20 cellular contexts compared by ENCODE assay signal in the genomic region with DNA sequence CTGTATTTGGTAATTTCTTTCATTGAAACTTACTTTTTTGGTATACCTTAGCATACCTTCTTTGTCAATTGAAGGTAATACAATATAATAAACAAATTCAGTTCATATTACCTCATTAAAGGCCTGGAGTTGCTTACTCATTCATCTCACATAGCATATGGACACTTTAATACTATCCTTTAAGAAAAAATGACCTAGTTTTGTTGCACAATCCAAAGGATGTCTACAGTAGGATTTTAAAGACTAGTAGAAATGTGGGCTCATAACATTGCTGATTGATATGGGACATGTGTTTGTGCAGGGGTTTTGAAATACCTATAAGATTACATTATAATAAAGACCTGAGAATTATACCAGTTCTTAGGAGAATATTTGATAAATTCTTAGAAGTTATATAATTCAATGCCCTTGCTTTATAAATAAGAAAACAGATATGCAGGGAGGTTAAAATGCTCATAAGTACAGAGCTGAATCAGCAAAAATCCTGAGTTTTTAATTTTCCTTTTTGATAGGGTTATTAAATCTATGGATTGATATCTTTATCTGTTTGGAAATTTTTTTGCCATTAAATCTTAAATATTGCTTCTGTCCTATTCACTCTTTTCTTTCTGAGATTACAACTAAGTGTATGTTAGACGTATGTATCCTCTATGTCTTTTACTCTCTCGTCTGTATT.
"Had no signal": no experiment of that assay in that cellular context is flagged by ENCODE, and none has a peak within 500 bp of the region (broad histone marks: within the 10 kb centered on the region; RNA-seq: fewer than 3 reads in every experiment).

No MANE protein-coding gene starts in this region.

- H3K4me3 ChIP-seq: dorsolateral prefrontal cortex, gastroesophageal sphincter, left ventricle myocardium inferior, lower lobe of right lung, sigmoid colon, smooth muscle cell, suprapubic skin, tibial artery, upper lobe of left lung, vagina had no signal

- H3K4me1 ChIP-seq: gastroesophageal sphincter, left ventricle myocardium inferior, lower lobe of right lung, sigmoid colon, suprapubic skin, tibial artery, upper lobe of left lung, vagina had no signal

- H3K9me3 ChIP-seq: gastroesophageal sphincter, left ventricle myocardium inferior, lower lobe of right lung, sigmoid colon, suprapubic skin, tibial artery, upper lobe of left lung, vagina had no signal

- H3K27ac ChIP-seq: dorsolateral prefrontal cortex, gastroesophageal sphincter, left ventricle myocardium inferior, lower lobe of right lung, sigmoid colon, suprapubic skin, tibial artery, upper lobe of left lung, vagina had no signal

- DNase-seq: cortex of kidney; dorsolateral prefrontal cortex; effector CD8-positive, alpha-beta T cell; glutamatergic neuron; kidney; left cardiac atrium; left ventricle myocardium inferior; lower lobe of right lung; natural killer cell; posterior cingulate gyrus; sigmoid colon; stimulated activated CD4-positive, alpha-beta T cell treated with anti-CD3 and anti-CD28 coated beads, Interleukin-2, amount 100 ng/mL, for 48 hours; stimulated activated naive CD8-positive, alpha-beta T cell treated with anti-CD3 and anti-CD28 coated beads, Interleukin-15, Interleukin-2, amounts not matched to agents 100 U/mL and 50 U/mL, for 24 hours; tibial artery; upper lobe of left lung had no signal

- H3K27me3 ChIP-seq: gastroesophageal sphincter, sigmoid colon, suprapubic skin, tibial artery, upper lobe of left lung, vagina had no signal

- H3K36me3 ChIP-seq: gastroesophageal sphincter, left ventricle myocardium inferior, lower lobe of right lung, sigmoid colon, suprapubic skin, tibial artery, upper lobe of left lung, vagina had no signal

- H3K4me2 ChIP-seq: smooth muscle cell had no signal

- ATAC-seq: esophagus mucosa; gastroesophageal sphincter; left cardiac atrium; lower lobe of right lung; natural killer cell; stimulated activated naive CD8-positive, alpha-beta T cell treated with anti-CD3 and anti-CD28 coated beads, Interleukin-15, Interleukin-2, amounts not matched to agents 100 U/mL and 50 U/mL, for 24 hours had no signal
